In the genomic region with DNA sequence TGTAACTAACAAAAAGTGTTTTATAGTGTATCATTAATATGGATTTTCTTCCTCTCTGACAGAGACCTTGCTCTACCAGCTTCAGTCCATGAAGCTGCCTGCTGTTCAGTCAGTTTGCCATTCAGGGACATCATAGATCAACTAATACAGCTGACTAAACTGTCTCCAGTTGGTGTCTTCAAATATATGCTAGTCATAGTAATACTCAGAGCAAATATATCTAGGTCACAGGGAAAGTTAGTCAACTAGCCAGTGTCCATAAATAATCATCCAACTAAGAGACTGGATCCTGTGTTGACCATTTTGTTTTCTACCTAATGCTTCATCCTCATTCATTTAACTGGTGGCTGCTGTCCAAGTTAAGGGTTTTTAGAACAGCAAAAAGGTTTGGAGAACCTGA, we compare ENCODE assay signal across 3 cellular contexts.
"Had no signal": no experiment of that assay in that cellular context is flagged by ENCODE, and none has a peak within 500 bp of the region (broad histone marks: within the 10 kb centered on the region; RNA-seq: fewer than 3 reads in every experiment).

No MANE protein-coding gene starts in this region.

- ATAC-seq: GM12878 had no signal

- H3K4me3 ChIP-seq: GM12878 had no signal

- DNase-seq: GDM1, GF-D8 had no signal
